ENCODE assay signal across 26 cellular contexts in genomic region chr2:156736950-156737349, GRCh38.
DNase-seq lines count a peak whose midpoint lies in the region; ATAC-seq, FAIRE-seq and TF ChIP-seq lines count a peak whose summit lies in the region.
"Had no signal": no experiment of that assay in that cellular context is flagged by ENCODE, and none has a peak within 500 bp of the region (broad histone marks: within the 10 kb centered on the region; RNA-seq: fewer than 3 reads in every experiment).

No MANE protein-coding gene starts in this region.

- in situ Hi-C loops in HepG2 (cut with HindIII; ENCODE audit: extremely low pct_ligation_motif_present, low pct_unique_long_range_greater_than_20kb) = no loop called here

- BruUV-seq in HepG2 (replicated peaks; lab: Mats Ljungman, UMichigan) = no TSS peak

- no peaks in the 10 kb centered on the region; the same call in 1 of the 2 replicates for H3K9me3 Mint-ChIP-seq in WTC11
- H3K9me3 Mint-ChIP-seq in activated CD8-positive, alpha-beta T cell treated with anti-CD3 and anti-CD28 coated beads, Interleukin-2, amount 10 ng/mL, durations not matched to agents 7 days and 5 days (ENCODE audit: insufficient read depth) = no peaks in the 10 kb centered on the region
- H3K9me3 Mint-ChIP-seq: CD14-positive monocyte; CD4-positive, alpha-beta memory T cell; CD4-positive, CD25-positive, alpha-beta regulatory T cell; CD8-positive, alpha-beta memory T cell had no signal

- no peak for TF ChIP-seq RAD21 in HepG2 (CRISPR knock-in tag; IDR thresholded peaks at IDR 0.05)

- H3K4me2 ChIP-seq in HepG2 (ENCODE audit: low read depth, low read length) = no peak overlapping the region
- H3K4me2 ChIP-seq: BLaER1 had no signal

- WGBS in HepG2 (ENCODE audit: low lambda C conversion rate) = 0% methylated on average over 4 of the region's 4 CpGs
- 65% methylated on average over 4 of the region's 4 CpGs for WGBS in right lobe of liver (ENCODE audit: insufficient coverage, low coverage, low lambda C conversion rate, missing lambda C conversion rate)
- 84 to 92% (median 84%) methylated on average over 4 of the region's 4 CpGs for WGBS in small intestine, 3 donors

- H3K4me3 ChIP-seq in HepG2 (replicated peaks in 1 of 3; ENCODE audit: insufficient read depth in 1 of 3, low read depth in 2 of 3, low read length in 3 of 3) = no peak overlapping the region
- no peak overlapping the region for H3K4me3 ChIP-seq in right lobe of liver
- no peak overlapping the region for H3K4me3 ChIP-seq in small intestine (ENCODE audit: low read depth in 1 of 2, low read length in 2 of 2)
- H3K4me3 ChIP-seq: BLaER1, GM12878 had no signal

- H3K36me3 ChIP-seq in HepG2 (replicated peaks in 1 of 2; ENCODE audit: control insufficient read depth in 1 of 2, insufficient read depth in 2 of 2, low read length in 2 of 2) (no peaks in the 10 kb centered on the region), right lobe of liver (no peaks in the 10 kb centered on the region), small intestine (ENCODE audit: control insufficient read depth in 2 of 2, insufficient read depth in 2 of 2, low read length in 2 of 2) (no peaks in the 10 kb centered on the region)
- H3K36me3 ChIP-seq: BE2C, BLaER1 had no signal

- TF ChIP-seq EP300 in HepG2 (IDR thresholded peaks at IDR 0.05; ENCODE audit: low read depth in 2 of 2, low read length in 2 of 2) = no peak
- no peak for TF ChIP-seq EP300 in HepG2 (CRISPR knock-in tag; IDR thresholded peaks at IDR 0.05; ENCODE audit: borderline replicate concordance)

- H3K79me2 ChIP-seq in HepG2 (ENCODE audit: insufficient read depth, low read length) = no peaks in the 10 kb centered on the region

- no peaks in the 10 kb centered on the region for H3K27me3 Mint-ChIP-seq in WTC11 (ENCODE audit: low read depth)
- H3K27me3 Mint-ChIP-seq in activated CD8-positive, alpha-beta T cell treated with anti-CD3 and anti-CD28 coated beads, Interleukin-2, amount 10 ng/mL, durations not matched to agents 7 days and 5 days (ENCODE audit: low read depth) = no peaks in the 10 kb centered on the region
- H3K27me3 Mint-ChIP-seq: CD4-positive, CD25-positive, alpha-beta regulatory T cell had no signal

- POLR2A ChIA-PET in HepG2 (lab: Yijun Ruan, JAX) = no interaction called here
- POLR2A ChIA-PET in WTC11 (lab: Charles Lee) = no interaction called here
- POLR2A ChIA-PET in activated CD8-positive, alpha-beta T cell treated with anti-CD3 and anti-CD28 coated beads, Interleukin-2, amount 10 ng/mL, durations not matched to agents 7 days and 5 days (lab: Charles Lee) = no interaction called here

- H3K9me3 ChIP-seq in HepG2 (ENCODE audit: low read length) (no peaks in the 10 kb centered on the region), right lobe of liver (no peaks in the 10 kb centered on the region), small intestine (ENCODE audit: control insufficient read depth, low read depth) (no peaks in the 10 kb centered on the region)
- H3K9me3 ChIP-seq: BE2C, BLaER1 had no signal

- no peak overlapping the region for H3K9ac ChIP-seq in HepG2 (ENCODE audit: insufficient read depth, low read depth, low read length)
- H3K9ac ChIP-seq: BLaER1 had no signal

- peaks cover 16% of the 10 kb centered on the region for H3K4me1 Mint-ChIP-seq in WTC11
- no peaks in the 10 kb centered on the region for H3K4me1 Mint-ChIP-seq in activated CD8-positive, alpha-beta T cell treated with anti-CD3 and anti-CD28 coated beads, Interleukin-2, amount 10 ng/mL, durations not matched to agents 7 days and 5 days (ENCODE audit: low read depth)
- H3K4me1 Mint-ChIP-seq: CD14-positive monocyte; CD4-positive, alpha-beta memory T cell; CD4-positive, CD25-positive, alpha-beta regulatory T cell; CD8-positive, alpha-beta memory T cell had no signal

- TF ChIP-seq CTCF in HepG2 (CRISPR knock-in tag; IDR thresholded peaks at IDR 0.05) (no peak), right lobe of liver (IDR thresholded peaks at IDR 0.05) (no peak), WTC11 (IDR thresholded peaks at IDR 0.05) (no peak)

- H3K4me3 Mint-ChIP-seq in WTC11 = no peak overlapping the region
- no peak overlapping the region for H3K4me3 Mint-ChIP-seq in activated CD8-positive, alpha-beta T cell treated with anti-CD3 and anti-CD28 coated beads, Interleukin-2, amount 10 ng/mL, durations not matched to agents 7 days and 5 days
- H3K4me3 Mint-ChIP-seq: CD14-positive monocyte; CD4-positive, alpha-beta memory T cell; CD4-positive, CD25-positive, alpha-beta regulatory T cell; CD8-positive, alpha-beta memory T cell had no signal

- CTCF ChIA-PET in HepG2 (lab: Yijun Ruan, JAX; ENCODE audit: low intra/inter-chr PET ratio, low total read pairs) (no interaction called here), WTC11 (lab: Charles Lee) (no interaction called here)
- CTCF ChIA-PET in activated CD8-positive, alpha-beta T cell treated with anti-CD3 and anti-CD28 coated beads, Interleukin-2, amount 10 ng/mL, durations not matched to agents 7 days and 5 days (lab: Charles Lee) = no interaction called here

- intact Hi-C loops in HepG2 (cut with micrococcal nuclease; ENCODE audit: unreplicated experiment) (no loop called here), right lobe of liver (cut with DNase I) (no loop called here)

- peak overlapping the region; percentile 57 for H3K27ac Mint-ChIP-seq in WTC11
- H3K27ac Mint-ChIP-seq in activated CD8-positive, alpha-beta T cell treated with anti-CD3 and anti-CD28 coated beads, Interleukin-2, amount 10 ng/mL, durations not matched to agents 7 days and 5 days = no peak overlapping the region
- H3K27ac Mint-ChIP-seq: CD14-positive monocyte; CD4-positive, alpha-beta memory T cell; CD4-positive, CD25-positive, alpha-beta regulatory T cell; CD8-positive, alpha-beta memory T cell had no signal

- H3K4me1 ChIP-seq in HepG2 (ENCODE audit: insufficient read depth, low read length) (no peaks in the 10 kb centered on the region), right lobe of liver (no peaks in the 10 kb centered on the region), small intestine (ENCODE audit: control insufficient read depth in 2 of 2, insufficient read depth in 1 of 2, low read depth in 1 of 2, low read length in 1 of 2) (no peaks in the 10 kb centered on the region)
- H3K4me1 ChIP-seq: BE2C, BLaER1 had no signal

- DNase-seq in HepG2 (ENCODE audit: low spot score) = no peak
- no peak for DNase-seq in right lobe of liver
- DNase-seq in WTC11 (ENCODE audit: low spot score) = no peak
- DNase-seq in small intestine = no peak
- DNase-seq in stimulated activated CD4-positive, alpha-beta T cell treated with anti-CD3 and anti-CD28 coated beads, Interleukin-4, amount 100 ng/mL, for 24 hours = no peak
- no peak for DNase-seq in activated CD8-positive, alpha-beta T cell treated with anti-CD3 and anti-CD28 coated beads, Interleukin-2, amount 10 ng/mL, durations not matched to agents 7 days and 5 days
- DNase-seq: ACHN; BE2C; C1 segment of cervical spinal cord; CD4-positive, alpha-beta memory T cell; CD4-positive, CD25-positive, alpha-beta regulatory T cell; CD8-positive, alpha-beta memory T cell; COR-L47; DMS 273 treated with DMSO at 0.1 percent for 48 hours; DMS153; DMS53; DMS79; DND-41; EL; GDM1 had no signal

- no peak for ATAC-seq in HepG2
- ATAC-seq in right lobe of liver = no peak
- ATAC-seq in WTC11 = no peak
- no peak for ATAC-seq in activated CD8-positive, alpha-beta T cell treated with anti-CD3 and anti-CD28 coated beads, Interleukin-2, amount 10 ng/mL, durations not matched to agents 7 days and 5 days
- ATAC-seq: GM12878 had no signal

- H3K36me3 Mint-ChIP-seq in WTC11 = no peaks in the 10 kb centered on the region
- H3K36me3 Mint-ChIP-seq in activated CD8-positive, alpha-beta T cell treated with anti-CD3 and anti-CD28 coated beads, Interleukin-2, amount 10 ng/mL, durations not matched to agents 7 days and 5 days (ENCODE audit: low read depth) = no peaks in the 10 kb centered on the region
- H3K36me3 Mint-ChIP-seq: CD14-positive monocyte; CD4-positive, alpha-beta memory T cell; CD4-positive, CD25-positive, alpha-beta regulatory T cell; CD8-positive, alpha-beta memory T cell had no signal

- TF ChIP-seq POLR2A in HepG2 (IDR thresholded peaks at IDR 0.05; ENCODE audit: insufficient read depth in 1 of 2, low read depth in 2 of 2, low read length in 2 of 2) = no peak
- TF ChIP-seq POLR2A in right lobe of liver (IDR thresholded peaks at IDR 0.05) = no peak

- no peaks in the 10 kb centered on the region for H4K20me1 ChIP-seq in HepG2 (ENCODE audit: insufficient read depth, low read length)
- H4K20me1 ChIP-seq: BLaER1 had no signal

- no peak overlapping the region for H2AFZ ChIP-seq in HepG2 (ENCODE audit: low read length)

- FAIRE-seq in HepG2 (lab: Jason Lieb, UNC) = no peak
- FAIRE-seq in small intestine (lab: Jason Lieb, UNC) = peak; percentile 23
- FAIRE-seq: GM12878, GM12892, GM18507 had no signal

- H3K27ac ChIP-seq in HepG2 (ENCODE audit: extremely low read length, insufficient read depth, low read length) (no peak overlapping the region), right lobe of liver (no peak overlapping the region), small intestine (ENCODE audit: low read depth in 1 of 2, low read length in 1 of 2) (no peak overlapping the region)
- H3K27ac ChIP-seq: 22Rv1, BLaER1 had no signal

- H3K27me3 ChIP-seq in HepG2 (ENCODE audit: control insufficient read depth in 1 of 2, insufficient read depth in 2 of 2, low read length in 2 of 2) = no peaks in the 10 kb centered on the region
- H3K27me3 ChIP-seq in right lobe of liver = no peaks in the 10 kb centered on the region
- H3K27me3 ChIP-seq in small intestine (ENCODE audit: control insufficient read depth in 2 of 2, insufficient read depth in 2 of 2, low read length in 2 of 2) = no peaks in the 10 kb centered on the region
- H3K27me3 ChIP-seq: BE2C, BLaER1 had no signal

TF ChIP-seq in HepG2, 621 proteins besides CTCF, POLR2A, EP300 and RAD21:
- TF ChIP-seq MAFF (IDR thresholded peaks at IDR 0.05; ENCODE audit: low read depth, low read length) = peak; percentile 65; the same call in 1 of the 2 replicates
- TF ChIP-seq MAFK (conservative IDR thresholded peaks at IDR 0.05 in 1 of 2, IDR thresholded peaks at IDR 0.05 in 1 of 2; ENCODE audit: low read length in 2 of 2) = peak; percentile 73 to 81
- TF ChIP-seq ZNF30 (CRISPR knock-in tag; IDR thresholded peaks at IDR 0.05) = no peak

TF ChIP-seq in WTC11, 78 proteins besides CTCF, POLR2A, EP300 and RAD21 (continues in another document):
- TF ChIP-seq ETV6 (CRISPR knock-in tag; IDR thresholded peaks at IDR 0.05) (no peak), USF1 (CRISPR knock-in tag; IDR thresholded peaks at IDR 0.05) (no peak), NFYB (CRISPR knock-in tag; conservative IDR thresholded peaks at IDR 0.05; ENCODE audit: low read depth) (no peak), ZNF423 (CRISPR knock-in tag; IDR thresholded peaks at IDR 0.05) (no peak), NR2C2 (CRISPR knock-in tag; IDR thresholded peaks at IDR 0.05) (no peak), NR1H2 (CRISPR knock-in tag; IDR thresholded peaks at IDR 0.05) (no peak)
